ENCODE assay signal across 6 cellular contexts in genomic region chr11:25579554-25579953, GRCh38.
DNase-seq lines count a peak whose midpoint lies in the region; ATAC-seq and TF ChIP-seq lines count a peak whose summit lies in the region.
"Not testable (repeated sequence)": the region's sequence is repeated elsewhere in the genome, so short reads cannot be mapped to it uniquely, and the experiment has no call there.

No MANE protein-coding gene starts in this region.

- H3K4me2 ChIP-seq in H9 (ENCODE audit: insufficient read depth, insufficient read length, low read length) = peak overlapping the region; percentile 39
- peak overlapping the region; percentile 61 for H3K4me2 ChIP-seq in neural progenitor cell

- not testable (repeated sequence) for H3K27me3 Mint-ChIP-seq in H9 (ENCODE audit: low read depth); WTC11 (ENCODE audit: low read depth); glutamatergic neuron (ENCODE audit: unreplicated experiment); neural progenitor cell (ENCODE audit: insufficient read depth, low read depth)

- not testable (repeated sequence) for H3K4ac ChIP-seq in H9 (ENCODE audit: low read depth, low read length)

- H3K9ac ChIP-seq in H9 (ENCODE audit: extremely low read depth, insufficient read length, low read length); neural progenitor cell: not testable (repeated sequence)
- H3K9ac ChIP-seq in HUES64 (ENCODE audit: low read depth, low read length) = peak overlapping the region; percentile 42; the same call in 1 of the 2 replicates
- peak overlapping the region; percentile 10 for H3K9ac ChIP-seq in iPS-18a (ENCODE audit: low read length)

- not testable (repeated sequence) for TF ChIP-seq CTCF in H9 (conservative IDR thresholded peaks at IDR 0.05); WTC11 (IDR thresholded peaks at IDR 0.05); glutamatergic neuron (IDR thresholded peaks at IDR 0.05; ENCODE audit: partially characterized antibody, unreplicated experiment); neural progenitor cell (IDR thresholded peaks at IDR 0.05)

- H3K27me3 ChIP-seq in H9 (ENCODE audit: insufficient read depth, low read length); HUES64 (ENCODE audit: insufficient read depth, low read length); iPS-18a (ENCODE audit: control insufficient read depth, insufficient read depth, low read length); neural progenitor cell: not testable (repeated sequence)

- POLR2A ChIA-PET in WTC11 (lab: Charles Lee) = not testable (repeated sequence)

- not testable (repeated sequence) for H3K9me3 ChIP-seq in H9 (ENCODE audit: control insufficient read depth, low read depth, low read length); HUES64 (ENCODE audit: insufficient read depth, low read depth, low read length); iPS-18a (ENCODE audit: control insufficient read depth, low read depth, low read length); neural progenitor cell (ENCODE audit: low read depth)

- H2BK12ac ChIP-seq in H9 (ENCODE audit: insufficient read length, low read depth, low read length) = not testable (repeated sequence)

- not testable (repeated sequence) for H4K20me1 ChIP-seq in H9 (ENCODE audit: control insufficient read depth, insufficient read depth, insufficient read length); neural progenitor cell (ENCODE audit: low read depth)

- DNase-seq in H9; WTC11 (ENCODE audit: low spot score): not testable (repeated sequence)
- DNase-seq in glutamatergic neuron = peak; percentile 23
- DNase-seq in neural progenitor cell (ENCODE audit: low spot score) = peak; percentile 25

- H3K36me3 Mint-ChIP-seq in H9 (ENCODE audit: insufficient read depth in 1 of 3, low read depth in 3 of 3); WTC11; glutamatergic neuron (ENCODE audit: unreplicated experiment); neural progenitor cell: not testable (repeated sequence)

- H3K27ac ChIP-seq in H9 (ENCODE audit: insufficient read length, low read depth, low read length) (peak overlapping the region; percentile 81), HUES64 (ENCODE audit: low read depth, low read length) (peak overlapping the region; percentile 82), iPS-18a (ENCODE audit: low read length) (peak overlapping the region; percentile 88)
- H3K27ac ChIP-seq in neural progenitor cell = not testable (repeated sequence)

- H3K4me1 Mint-ChIP-seq in H9 = peaks cover 32% of the 10 kb centered on the region in 2 experiments
- H3K4me1 Mint-ChIP-seq in WTC11 = peaks cover 62% of the 10 kb centered on the region
- H3K4me1 Mint-ChIP-seq in glutamatergic neuron (ENCODE audit: low read depth, unreplicated experiment) = peaks cover 12% of the 10 kb centered on the region
- peaks cover 12% of the 10 kb centered on the region for H3K4me1 Mint-ChIP-seq in neural progenitor cell

- WGBS in H9 (ENCODE audit: extremely low coverage, insufficient read length, low lambda C conversion rate) = no CpG with 5 or more reads among the region's 2 CpGs
- WGBS in HUES64 = 9% methylated on average over 2 of the region's 2 CpGs

- H3K9me3 Mint-ChIP-seq in H9; WTC11; glutamatergic neuron (ENCODE audit: unreplicated experiment); neural progenitor cell: not testable (repeated sequence)

- H3K23ac ChIP-seq in H9 (ENCODE audit: insufficient read length, low read depth, low read length) = not testable (repeated sequence)

- H2BK15ac ChIP-seq in H9 (ENCODE audit: low read depth, low read length) = not testable (repeated sequence)

- not testable (repeated sequence) for H3K79me1 ChIP-seq in H9 (ENCODE audit: insufficient read depth, low read depth, low read length, poor library complexity, severe bottlenecking)

- not testable (repeated sequence) for H2BK20ac ChIP-seq in H9 (ENCODE audit: low read depth, low read length, poor library complexity, severe bottlenecking)

- H3T11ph ChIP-seq in H9 (ENCODE audit: low read length) = not testable (repeated sequence)

- H3K14ac ChIP-seq in H9 (ENCODE audit: insufficient read depth, low read length) = not testable (repeated sequence)

- H3K4me3 ChIP-seq in HUES64 (ENCODE audit: low read length) (peak overlapping the region; percentile 8; the same call in 1 of the 2 replicates), iPS-18a (ENCODE audit: low read length) (peak overlapping the region; percentile 24)
- not testable (repeated sequence) for H3K4me3 ChIP-seq in neural progenitor cell

- peak; percentile 28 for ATAC-seq in WTC11

- not testable (repeated sequence) for H3F3A ChIP-seq in neural progenitor cell (ENCODE audit: low read depth)

- H3K18ac ChIP-seq in H9 (ENCODE audit: insufficient read length, low read depth, low read length) = not testable (repeated sequence)

- peak overlapping the region; percentile 5 to 58; a peak in 3 of 5 replicates for H3K4me3 Mint-ChIP-seq in H9
- peak overlapping the region; percentile 48 for H3K4me3 Mint-ChIP-seq in WTC11
- H3K4me3 Mint-ChIP-seq in glutamatergic neuron (ENCODE audit: unreplicated experiment); neural progenitor cell: not testable (repeated sequence)

- H3K27ac Mint-ChIP-seq in H9 (peak overlapping the region; percentile 69 to 99 (median 87)), WTC11 (peak overlapping the region; percentile 90)
- not testable (repeated sequence) for H3K27ac Mint-ChIP-seq in glutamatergic neuron (ENCODE audit: unreplicated experiment); neural progenitor cell

- H3K36me3 ChIP-seq in HUES64 (ENCODE audit: insufficient read depth, low read length); iPS-18a (ENCODE audit: control insufficient read depth, low read depth, low read length); neural progenitor cell: not testable (repeated sequence)

- CTCF ChIA-PET in WTC11 (lab: Charles Lee) = not testable (repeated sequence)

- H2BK120ac ChIP-seq in H9 (ENCODE audit: low read depth, low read length, poor library complexity, severe bottlenecking) = not testable (repeated sequence)

- H3K56ac ChIP-seq in H9 (ENCODE audit: insufficient read length, low read depth, low read length) = peak overlapping the region; percentile 82

- not testable (repeated sequence) for H3K4me1 ChIP-seq in H9 (ENCODE audit: insufficient read depth, low read length); neural progenitor cell
- H3K4me1 ChIP-seq in HUES64 (ENCODE audit: insufficient read depth, low read length) (peaks cover 47% of the 10 kb centered on the region), iPS-18a (ENCODE audit: control insufficient read depth, low read depth, low read length) (peaks cover 37% of the 10 kb centered on the region)

- not testable (repeated sequence) for H2AK5ac ChIP-seq in H9 (ENCODE audit: insufficient read length, low read length)

- not testable (repeated sequence) for H2AFZ ChIP-seq in H9 (ENCODE audit: low read length); neural progenitor cell (replicated peaks)

- not testable (repeated sequence) for H2BK5ac ChIP-seq in H9 (ENCODE audit: insufficient read length, low read length)

- not testable (repeated sequence) for H4K5ac ChIP-seq in H9 (ENCODE audit: insufficient read length, low read depth, low read length)

- not testable (repeated sequence) for H3K79me2 ChIP-seq in H9 (ENCODE audit: insufficient read depth, low read length); neural progenitor cell (ENCODE audit: low read depth)

- H4K8ac ChIP-seq in H9 (replicated peaks; ENCODE audit: insufficient read length, low read depth, low read length) = not testable (repeated sequence)

- not testable (repeated sequence) for H3K23me2 ChIP-seq in H9 (ENCODE audit: insufficient read length, low read depth, low read length, poor library complexity, severe bottlenecking)

- not testable (repeated sequence) for H4K91ac ChIP-seq in H9 (ENCODE audit: insufficient read length, low read depth, low read length)

TF ChIP-seq in WTC11, 78 proteins besides CTCF, POLR2A, EP300 and RAD21:
- peak; percentile 47; the same call in 1 of the 2 replicates for TF ChIP-seq TEAD1 (CRISPR knock-in tag; IDR thresholded peaks at IDR 0.05)
TF ChIP-seq in WTC11: peak in this region for 1; not testable (repeated sequence) for 77.
